Comparison of ENCODE assay signal across 1 cellular context in the genomic region with DNA sequence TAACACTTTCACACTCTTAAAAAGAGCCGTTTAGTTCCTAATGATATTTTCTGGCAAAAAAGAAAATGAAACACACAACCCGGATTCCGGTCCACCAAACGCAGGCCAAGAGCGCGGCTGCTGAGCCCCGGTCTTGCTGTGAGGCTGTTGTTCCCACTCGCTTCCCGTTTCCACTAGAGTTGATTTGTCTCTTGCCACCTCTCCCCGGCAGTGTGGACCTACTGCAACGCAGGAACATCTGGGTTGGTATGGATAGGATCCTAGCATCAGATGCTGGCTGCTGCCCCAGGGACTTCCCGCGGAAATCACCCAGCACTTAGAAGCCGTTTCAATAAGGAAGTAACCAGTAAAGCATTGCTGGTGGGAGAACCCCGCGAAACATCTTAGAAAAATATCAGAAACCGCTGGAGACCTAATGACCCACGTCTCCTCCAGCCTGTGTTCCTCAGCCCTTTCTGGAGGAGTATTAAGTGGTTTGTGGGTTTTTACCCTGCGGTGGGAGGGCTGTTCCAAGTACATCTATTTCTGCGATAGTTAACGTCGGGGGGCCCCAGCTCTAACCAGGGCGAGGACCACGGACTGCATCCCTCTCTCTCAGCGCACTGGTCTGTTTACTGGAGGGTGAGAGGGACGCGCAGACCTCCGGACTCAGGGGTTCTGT.
TF ChIP-seq lines count a peak whose summit lies in the region.

No MANE protein-coding gene starts in this region.

TF ChIP-seq in endothelial cell of umbilical vein, 7 proteins besides CTCF, POLR2A, EP300 and RAD21:
- TF ChIP-seq JUN (IDR thresholded peaks at IDR 0.05; ENCODE audit: borderline replicate concordance, insufficient read depth, insufficient read length, low read depth) = no peak
- no peak for TF ChIP-seq FOS (IDR thresholded peaks at IDR 0.05; ENCODE audit: borderline replicate concordance, insufficient read depth, low read length)
- TF ChIP-seq MAX (IDR thresholded peaks at IDR 0.05; ENCODE audit: insufficient read depth, insufficient read length) = no peak
- TF ChIP-seq GATA2 (IDR thresholded peaks at IDR 0.05; ENCODE audit: insufficient read depth, insufficient read length, low read depth, low read length) = no peak
- no peak for TF ChIP-seq EZH2 (IDR thresholded peaks at IDR 0.05; ENCODE audit: borderline replicate concordance, low read depth, low read length, severe bottlenecking)
- no peak for TF ChIP-seq MYC (IDR thresholded peaks at IDR 0.05; ENCODE audit: low read depth, low read length)
- no peak for TF ChIP-seq POLR2AphosphoS5 (IDR thresholded peaks at IDR 0.05; ENCODE audit: insufficient read depth, low read depth, low read length)
